In genomic region chrX:75603833-75604232, GRCh38 we compare ENCODE assay signal across 8 cellular contexts.
DNase-seq lines count a peak whose midpoint lies in the region; ATAC-seq lines count a peak whose summit lies in the region.

No MANE protein-coding gene starts in this region.

- DNase-seq in Daoy (ENCODE audit: low read depth) (peak; percentile 0), SHP77 treated with DMSO at 0.1 percent for 48 hours (lab: John Stamatoyannopoulos, UW) (peak; percentile 0), germinal center (ENCODE audit: low spot score) (peak; percentile 3), stromal cell of bone marrow (ENCODE audit: low read depth) (peak; percentile 12), NCI-H1417 treated with DMSO at 0.1 percent for 48 hours (lab: John Stamatoyannopoulos, UW) (no peak)
- DNase-seq in stimulated activated naive CD4-positive, alpha-beta T cell treated with Interleukin-2 at 50 U/mL for 16 hours (lab: John Stamatoyannopoulos, UW): no peak
- no peak for DNase-seq in stimulated activated CD4-positive, alpha-beta T cell treated with anti-CD3 and anti-CD28 coated beads, Interleukin-1b, Interleukin-23, amount 100 ng/mL, for 48 hours

- ATAC-seq in HG03342 (IDR thresholded peaks at IDR 0.05; ENCODE audit: unreplicated experiment): peak; percentile 61

Comparison
In these comparisons a context has a peak if more than half of its experiments do, and no peak if none do; other contexts are left out.
1. DNase-seq: peak in Daoy (single experiment), SHP77 treated with DMSO at 0.1 percent for 48 hours (single experiment), germinal center (single experiment) and stromal cell of bone marrow (single experiment); none in stimulated activated naive CD4-positive, alpha-beta T cell treated with Interleukin-2 at 50 U/mL for 16 hours (single experiment), NCI-H1417 treated with DMSO at 0.1 percent for 48 hours (single experiment) and stimulated activated CD4-positive, alpha-beta T cell treated with anti-CD3 and anti-CD28 coated beads, Interleukin-1b, Interleukin-23, amount 100 ng/mL, for 48 hours (single experiment).